In the genomic region with DNA sequence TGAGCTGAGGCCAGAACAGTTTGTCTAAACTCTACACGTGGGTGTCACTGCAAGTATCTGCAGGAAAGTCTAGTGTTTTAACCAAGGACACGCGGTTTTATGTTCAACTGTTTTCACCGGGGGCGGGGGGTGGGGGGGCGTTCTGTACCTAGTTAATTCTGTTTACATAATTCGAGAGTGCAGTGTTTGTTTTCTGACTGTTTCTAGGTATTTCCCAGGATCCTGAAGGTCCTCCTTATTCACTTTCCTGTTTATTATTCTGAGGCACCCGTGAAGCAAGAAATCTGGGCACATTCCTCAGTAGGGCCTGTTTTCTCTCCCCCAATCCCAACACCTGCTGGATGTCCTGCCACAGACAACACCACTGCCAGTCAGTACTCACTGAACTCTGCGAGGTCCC, we compare ENCODE assay signal across 2 cellular contexts.
TF ChIP-seq lines count a peak whose summit lies in the region.

No MANE protein-coding gene starts in this region.

TF ChIP-seq in K562, 482 proteins besides CTCF, POLR2A, EP300 and RAD21 (continued from another document):
- no peak for TF ChIP-seq ZNF699 (CRISPR knock-in tag; IDR thresholded peaks at IDR 0.05; ENCODE audit: insufficient replicate concordance)
- no peak for TF ChIP-seq ZNF830 (CRISPR knock-in tag; IDR thresholded peaks at IDR 0.05)
- no peak for TF ChIP-seq RBM15 (IDR thresholded peaks at IDR 0.05; ENCODE audit: insufficient read depth, low read length)
TF ChIP-seq in K562: peak in this region for 1.

TF ChIP-seq in WTC11, 78 proteins besides CTCF, POLR2A, EP300 and RAD21 (continued from another document):
- TF ChIP-seq, protein P1, sequence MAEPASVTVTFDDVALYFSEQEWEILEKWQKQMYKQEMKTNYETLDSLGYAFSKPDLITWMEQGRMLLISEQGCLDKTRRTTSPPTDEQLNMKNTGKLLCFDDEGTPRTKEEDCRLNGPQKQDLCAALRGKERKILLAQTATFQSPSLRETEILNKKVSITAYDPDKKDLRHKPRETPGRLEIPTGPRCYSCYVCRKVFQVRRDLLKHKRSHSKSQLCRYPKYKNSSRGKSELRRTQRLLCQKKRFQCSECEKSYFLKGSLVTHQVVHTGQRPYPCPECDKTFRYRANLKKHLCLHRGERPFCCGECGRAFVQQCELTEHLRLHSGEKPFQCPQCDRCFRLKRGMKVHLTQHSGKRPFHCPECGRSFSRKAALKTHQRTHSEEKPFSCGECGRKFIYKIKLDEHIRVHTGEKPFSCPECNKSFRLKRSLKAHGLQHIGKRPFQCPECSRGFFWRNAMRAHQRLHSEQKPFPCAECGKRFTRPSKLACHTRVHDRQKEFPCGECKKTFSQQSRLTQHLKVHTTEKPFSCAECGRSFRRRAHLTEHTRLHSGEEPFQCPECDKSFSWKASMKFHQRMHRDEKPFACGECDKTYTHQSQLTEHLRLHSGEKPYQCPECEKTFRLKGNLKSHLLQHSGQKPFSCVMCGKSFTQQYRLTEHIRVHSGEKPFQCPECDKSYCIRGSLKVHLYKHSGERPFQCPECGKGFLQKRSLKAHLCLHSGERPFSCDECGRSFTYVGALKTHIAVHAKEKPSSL (CRISPR knock-in tag; conservative IDR thresholded peaks at IDR 0.05) = no peak
- no peak for TF ChIP-seq NR1H2 (CRISPR knock-in tag; IDR thresholded peaks at IDR 0.05)
